1 cellular context compared by ENCODE assay signal in the genomic region with DNA sequence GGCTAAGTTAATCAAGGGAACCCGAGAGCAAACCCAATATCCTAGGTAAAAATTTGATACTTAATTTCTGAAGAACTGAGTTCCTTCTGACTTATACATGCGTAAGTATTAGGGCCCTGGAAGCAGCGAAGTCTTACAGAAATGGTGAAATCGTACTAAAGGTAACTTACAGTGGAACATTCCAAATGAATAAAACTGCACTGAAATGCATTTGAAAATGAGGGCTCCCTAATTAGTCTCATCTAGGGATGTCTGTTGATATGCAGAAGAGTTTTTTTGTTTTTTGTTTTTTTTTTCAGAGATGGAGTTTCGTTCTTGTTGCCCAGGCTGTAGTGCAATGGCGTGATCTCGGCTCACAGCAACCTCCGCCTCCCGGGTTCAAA.
TF ChIP-seq lines count a peak whose summit lies in the region.

No MANE protein-coding gene starts in this region.

TF ChIP-seq in GM23338, 12 proteins besides CTCF, POLR2A, EP300 and RAD21 (continued from another document):
- TF ChIP-seq, protein P1, sequence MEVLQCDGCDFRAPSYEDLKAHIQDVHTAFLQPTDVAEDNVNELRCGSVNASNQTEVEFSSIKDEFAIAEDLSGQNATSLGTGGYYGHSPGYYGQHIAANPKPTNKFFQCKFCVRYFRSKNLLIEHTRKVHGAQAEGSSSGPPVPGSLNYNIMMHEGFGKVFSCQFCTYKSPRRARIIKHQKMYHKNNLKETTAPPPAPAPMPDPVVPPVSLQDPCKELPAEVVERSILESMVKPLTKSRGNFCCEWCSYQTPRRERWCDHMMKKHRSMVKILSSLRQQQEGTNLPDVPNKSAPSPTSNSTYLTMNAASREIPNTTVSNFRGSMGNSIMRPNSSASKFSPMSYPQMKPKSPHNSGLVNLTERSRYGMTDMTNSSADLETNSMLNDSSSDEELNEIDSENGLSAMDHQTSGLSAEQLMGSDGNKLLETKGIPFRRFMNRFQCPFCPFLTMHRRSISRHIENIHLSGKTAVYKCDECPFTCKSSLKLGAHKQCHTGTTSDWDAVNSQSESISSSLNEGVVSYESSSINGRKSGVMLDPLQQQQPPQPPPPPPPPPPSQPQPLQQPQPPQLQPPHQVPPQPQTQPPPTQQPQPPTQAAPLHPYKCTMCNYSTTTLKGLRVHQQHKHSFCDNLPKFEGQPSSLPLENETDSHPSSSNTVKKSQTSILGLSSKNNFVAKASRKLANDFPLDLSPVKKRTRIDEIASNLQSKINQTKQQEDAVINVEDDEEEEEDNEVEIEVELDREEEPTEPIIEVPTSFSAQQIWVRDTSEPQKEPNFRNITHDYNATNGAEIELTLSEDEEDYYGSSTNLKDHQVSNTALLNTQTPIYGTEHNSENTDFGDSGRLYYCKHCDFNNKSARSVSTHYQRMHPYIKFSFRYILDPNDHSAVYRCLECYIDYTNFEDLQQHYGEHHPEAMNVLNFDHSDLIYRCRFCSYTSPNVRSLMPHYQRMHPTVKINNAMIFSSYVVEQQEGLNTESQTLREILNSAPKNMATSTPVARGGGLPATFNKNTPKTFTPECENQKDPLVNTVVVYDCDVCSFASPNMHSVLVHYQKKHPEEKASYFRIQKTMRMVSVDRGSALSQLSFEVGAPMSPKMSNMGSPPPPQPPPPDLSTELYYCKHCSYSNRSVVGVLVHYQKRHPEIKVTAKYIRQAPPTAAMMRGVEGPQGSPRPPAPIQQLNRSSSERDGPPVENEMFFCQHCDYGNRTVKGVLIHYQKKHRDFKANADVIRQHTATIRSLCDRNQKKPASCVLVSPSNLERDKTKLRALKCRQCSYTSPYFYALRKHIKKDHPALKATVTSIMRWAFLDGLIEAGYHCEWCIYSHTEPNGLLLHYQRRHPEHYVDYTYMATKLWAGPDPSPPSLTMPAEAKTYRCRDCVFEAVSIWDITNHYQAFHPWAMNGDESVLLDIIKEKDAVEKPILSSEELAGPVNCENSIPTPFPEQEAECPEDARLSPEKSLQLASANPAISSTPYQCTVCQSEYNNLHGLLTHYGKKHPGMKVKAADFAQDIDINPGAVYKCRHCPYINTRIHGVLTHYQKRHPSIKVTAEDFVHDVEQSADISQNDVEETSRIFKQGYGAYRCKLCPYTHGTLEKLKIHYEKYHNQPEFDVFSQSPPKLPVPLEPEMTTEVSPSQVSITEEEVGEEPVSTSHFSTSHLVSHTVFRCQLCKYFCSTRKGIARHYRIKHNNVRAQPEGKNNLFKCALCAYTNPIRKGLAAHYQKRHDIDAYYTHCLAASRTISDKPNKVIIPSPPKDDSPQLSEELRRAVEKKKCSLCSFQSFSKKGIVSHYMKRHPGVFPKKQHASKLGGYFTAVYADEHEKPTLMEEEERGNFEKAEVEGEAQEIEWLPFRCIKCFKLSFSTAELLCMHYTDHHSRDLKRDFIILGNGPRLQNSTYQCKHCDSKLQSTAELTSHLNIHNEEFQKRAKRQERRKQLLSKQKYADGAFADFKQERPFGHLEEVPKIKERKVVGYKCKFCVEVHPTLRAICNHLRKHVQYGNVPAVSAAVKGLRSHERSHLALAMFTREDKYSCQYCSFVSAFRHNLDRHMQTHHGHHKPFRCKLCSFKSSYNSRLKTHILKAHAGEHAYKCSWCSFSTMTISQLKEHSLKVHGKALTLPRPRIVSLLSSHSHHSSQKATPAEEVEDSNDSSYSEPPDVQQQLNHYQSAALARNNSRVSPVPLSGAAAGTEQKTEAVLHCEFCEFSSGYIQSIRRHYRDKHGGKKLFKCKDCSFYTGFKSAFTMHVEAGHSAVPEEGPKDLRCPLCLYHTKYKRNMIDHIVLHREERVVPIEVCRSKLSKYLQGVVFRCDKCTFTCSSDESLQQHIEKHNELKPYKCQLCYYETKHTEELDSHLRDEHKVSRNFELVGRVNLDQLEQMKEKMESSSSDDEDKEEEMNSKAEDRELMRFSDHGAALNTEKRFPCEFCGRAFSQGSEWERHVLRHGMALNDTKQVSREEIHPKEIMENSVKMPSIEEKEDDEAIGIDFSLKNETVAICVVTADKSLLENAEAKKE (CRISPR knock-in tag; IDR thresholded peaks at IDR 0.05), result no peak
- no peak for TF ChIP-seq NANOG (IDR thresholded peaks at IDR 0.05; ENCODE audit: borderline replicate concordance)
- TF ChIP-seq STAT1 (IDR thresholded peaks at IDR 0.05; ENCODE audit: unreplicated experiment), result no peak
- no peak for TF ChIP-seq EZH2phosphoT487 (IDR thresholded peaks at IDR 0.05; ENCODE audit: unreplicated experiment)
- TF ChIP-seq EZH2 (IDR thresholded peaks at IDR 0.05; ENCODE audit: low read depth, unreplicated experiment), result no peak
- TF ChIP-seq CREB1 (CRISPR knock-in tag; IDR thresholded peaks at IDR 0.05; ENCODE audit: low read depth), result no peak
- TF ChIP-seq ZNF331 (CRISPR knock-in tag; IDR thresholded peaks at IDR 0.05; ENCODE audit: low read depth), result no peak
- TF ChIP-seq, protein P2, sequence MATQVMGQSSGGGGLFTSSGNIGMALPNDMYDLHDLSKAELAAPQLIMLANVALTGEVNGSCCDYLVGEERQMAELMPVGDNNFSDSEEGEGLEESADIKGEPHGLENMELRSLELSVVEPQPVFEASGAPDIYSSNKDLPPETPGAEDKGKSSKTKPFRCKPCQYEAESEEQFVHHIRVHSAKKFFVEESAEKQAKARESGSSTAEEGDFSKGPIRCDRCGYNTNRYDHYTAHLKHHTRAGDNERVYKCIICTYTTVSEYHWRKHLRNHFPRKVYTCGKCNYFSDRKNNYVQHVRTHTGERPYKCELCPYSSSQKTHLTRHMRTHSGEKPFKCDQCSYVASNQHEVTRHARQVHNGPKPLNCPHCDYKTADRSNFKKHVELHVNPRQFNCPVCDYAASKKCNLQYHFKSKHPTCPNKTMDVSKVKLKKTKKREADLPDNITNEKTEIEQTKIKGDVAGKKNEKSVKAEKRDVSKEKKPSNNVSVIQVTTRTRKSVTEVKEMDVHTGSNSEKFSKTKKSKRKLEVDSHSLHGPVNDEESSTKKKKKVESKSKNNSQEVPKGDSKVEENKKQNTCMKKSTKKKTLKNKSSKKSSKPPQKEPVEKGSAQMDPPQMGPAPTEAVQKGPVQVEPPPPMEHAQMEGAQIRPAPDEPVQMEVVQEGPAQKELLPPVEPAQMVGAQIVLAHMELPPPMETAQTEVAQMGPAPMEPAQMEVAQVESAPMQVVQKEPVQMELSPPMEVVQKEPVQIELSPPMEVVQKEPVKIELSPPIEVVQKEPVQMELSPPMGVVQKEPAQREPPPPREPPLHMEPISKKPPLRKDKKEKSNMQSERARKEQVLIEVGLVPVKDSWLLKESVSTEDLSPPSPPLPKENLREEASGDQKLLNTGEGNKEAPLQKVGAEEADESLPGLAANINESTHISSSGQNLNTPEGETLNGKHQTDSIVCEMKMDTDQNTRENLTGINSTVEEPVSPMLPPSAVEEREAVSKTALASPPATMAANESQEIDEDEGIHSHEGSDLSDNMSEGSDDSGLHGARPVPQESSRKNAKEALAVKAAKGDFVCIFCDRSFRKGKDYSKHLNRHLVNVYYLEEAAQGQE (IDR thresholded peaks at IDR 0.05; ENCODE audit: unreplicated experiment), result no peak
- TF ChIP-seq POLR2AphosphoS5 (IDR thresholded peaks at IDR 0.05; ENCODE audit: low read depth), result no peak
- TF ChIP-seq, protein P3, sequence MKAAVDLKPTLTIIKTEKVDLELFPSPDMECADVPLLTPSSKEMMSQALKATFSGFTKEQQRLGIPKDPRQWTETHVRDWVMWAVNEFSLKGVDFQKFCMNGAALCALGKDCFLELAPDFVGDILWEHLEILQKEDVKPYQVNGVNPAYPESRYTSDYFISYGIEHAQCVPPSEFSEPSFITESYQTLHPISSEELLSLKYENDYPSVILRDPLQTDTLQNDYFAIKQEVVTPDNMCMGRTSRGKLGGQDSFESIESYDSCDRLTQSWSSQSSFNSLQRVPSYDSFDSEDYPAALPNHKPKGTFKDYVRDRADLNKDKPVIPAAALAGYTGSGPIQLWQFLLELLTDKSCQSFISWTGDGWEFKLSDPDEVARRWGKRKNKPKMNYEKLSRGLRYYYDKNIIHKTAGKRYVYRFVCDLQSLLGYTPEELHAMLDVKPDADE (IDR thresholded peaks at IDR 0.05), result no peak
- no peak for TF ChIP-seq ZNF114 (CRISPR knock-in tag; IDR thresholded peaks at IDR 0.05)
